Comparison of ENCODE assay signal across 15 cellular contexts in the genomic region with DNA sequence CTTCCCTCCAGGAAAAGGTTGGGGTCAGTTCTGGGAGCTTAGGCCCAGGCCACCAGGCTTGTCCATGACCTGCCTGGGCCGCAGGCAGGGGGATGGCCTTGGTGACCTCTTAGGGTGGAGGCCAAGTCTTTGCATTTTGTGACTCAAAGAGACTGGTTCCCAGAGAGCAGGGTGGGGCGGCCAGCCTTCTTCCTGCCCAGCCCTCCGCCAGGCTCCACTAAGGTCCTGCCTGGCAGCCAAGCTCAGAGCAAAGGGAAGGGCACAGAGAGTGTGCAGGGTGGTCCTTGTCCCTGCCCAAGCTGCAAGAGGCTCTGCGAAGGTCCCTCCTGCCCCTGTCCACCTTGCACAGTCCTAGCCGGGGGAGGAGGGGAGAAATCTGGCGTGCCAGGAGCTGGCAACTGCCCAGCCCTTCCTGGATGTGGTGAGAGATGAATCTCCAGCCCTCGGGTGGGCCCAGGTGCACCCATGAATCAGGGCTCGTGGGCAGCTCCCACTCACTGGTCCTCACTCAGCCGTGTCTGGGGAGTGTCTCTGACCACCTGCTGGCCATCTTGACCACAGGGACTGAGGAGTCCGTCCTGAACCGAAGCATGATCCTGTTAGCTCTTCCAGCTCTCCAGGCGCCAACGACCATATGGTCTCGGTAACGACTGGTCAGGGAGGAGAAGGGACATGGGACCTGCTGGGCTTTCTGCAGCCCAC. TPM values are rescaled to one million over a fixed set of nuclear protein-coding genes. Genes with fewer than 3 reads are reported as not detected.
DNase-seq lines count a peak whose midpoint lies in the region; ATAC-seq, FAIRE-seq and TF ChIP-seq lines count a peak whose summit lies in the region.
"Had no signal": no experiment of that assay in that cellular context is flagged by ENCODE, and none has a peak within 500 bp of the region (broad histone marks: within the 10 kb centered on the region; RNA-seq: fewer than 3 reads in every experiment).

No MANE protein-coding gene starts in this region.

- POLR2A ChIA-PET in HCT116 (lab: Charles Lee), result no interaction called here

- no peak for ATAC-seq in HCT116
- ATAC-seq: sciatic nerve had no signal

- peaks cover 43 to 68% (median 53%) of the 10 kb centered on the region in 10 experiments for H3K4me1 ChIP-seq in BLaER1 treated with 17β-estradiol and CSF1 and Interleukin-3, amounts not matched to agents 10 nM and 100 nM
- peaks cover 2 to 32% of the 10 kb centered on the region in 2 experiments; a peak in 3 of 4 replicates for H3K4me1 ChIP-seq in HCT116 (ENCODE audit: control insufficient read depth in 1 of 2, insufficient read depth in 2 of 2, low read length in 2 of 2)

- no peaks in the 10 kb centered on the region for H3K9me3 Mint-ChIP-seq in activated T-helper 2 cell treated with anti-CD3 and anti-CD28 coated beads, Interferon-gamma antibody, Interleukin-2, Interleukin-4, amounts not matched to agents 10 μg/mL and 5 μg/mL and 100 μg/mL, durations not matched to agents 14 hours and 24 hours and 36 hours
- no peaks in the 10 kb centered on the region for H3K9me3 Mint-ChIP-seq in activated T-helper 1 cell treated with anti-CD3 and anti-CD28 coated beads, Interleukin-12 subunit alpha, Interleukin-12 subunit beta, Interleukin-2, Interleukin-4 antibody, amounts not matched to agents 30 ng/mL and 10 ng/mL and 1 ng/mL, durations not matched to agents 14 hours and 24 hours and 36 hours
- H3K9me3 Mint-ChIP-seq: WTC11 had no signal

- no peak for TF ChIP-seq POLR2A in HCT116 (IDR thresholded peaks at IDR 0.05; ENCODE audit: borderline replicate concordance, extremely low read depth, insufficient read depth, insufficient read length)

- CTCF ChIA-PET in HCT116 (lab: Charles Lee), result interaction anchor here (1.0 to 2.0 kb wide), 4 partner anchors 9 to 93 kb away, joined by 3 to 8 read pairs (median 6); partner anchors contain the start of gene PAXX

- peak; percentile 55 for FAIRE-seq in bronchial epithelial cell (lab: Jason Lieb, UNC)

- no peak for DNase-seq in HCT116 (ENCODE audit: low read depth, low spot score)
- DNase-seq in bronchial epithelial cell (ENCODE audit: low read depth), result peak; percentile 15
- DNase-seq in left kidney (ENCODE audit: low read depth, low spot score), result peak; percentile 41
- DNase-seq in activated T-helper 2 cell treated with anti-CD3 and anti-CD28 coated beads, Interferon-gamma antibody, Interleukin-2, Interleukin-4, amounts not matched to agents 10 μg/mL and 5 μg/mL and 100 μg/mL, durations not matched to agents 14 hours and 24 hours and 36 hours (ENCODE audit: low spot score), result no peak
- no peak for DNase-seq in anterior cingulate cortex (lab: John Stamatoyannopoulos, UW)
- DNase-seq in NCI-H1436 treated with DMSO at 0.1 percent for 48 hours (lab: John Stamatoyannopoulos, UW), result no peak
- no peak for DNase-seq in activated T-helper 1 cell treated with anti-CD3 and anti-CD28 coated beads, Interleukin-12 subunit alpha, Interleukin-12 subunit beta, Interleukin-2, Interleukin-4 antibody, amounts not matched to agents 30 ng/mL and 10 ng/mL and 1 ng/mL, durations not matched to agents 14 hours and 24 hours and 36 hours (ENCODE audit: low spot score)
- DNase-seq: NCI-H146, NCI-H526 treated with DMSO at 0.1 percent for 48 hours had no signal

- peak overlapping the region in 5 of 11 experiments; percentile 2 to 45 (median 16); a peak in 5 of 22 replicates for H3K9ac ChIP-seq in BLaER1 treated with 17β-estradiol and CSF1 and Interleukin-3, amounts not matched to agents 10 nM and 100 nM
- no peak overlapping the region for H3K9ac ChIP-seq in HCT116 (ENCODE audit: low read length)

- H3K27ac ChIP-seq in BLaER1 treated with 17β-estradiol and CSF1 and Interleukin-3, amounts not matched to agents 10 nM and 100 nM, result peak overlapping the region in 3 of 11 experiments; percentile 32 to 41 (median 35); a peak in 4 of 22 replicates
- no peak overlapping the region; the same call in 1 of the 2 replicates for H3K27ac ChIP-seq in HCT116 (ENCODE audit: low read depth, low read length)
- H3K27ac ChIP-seq: C4-2B, cardiac muscle cell, SJCRH30 had no signal

- H3K9me3 ChIP-seq in BLaER1 treated with 17β-estradiol and CSF1 and Interleukin-3, amounts not matched to agents 10 nM and 100 nM (replicated peaks in 1 of 11), result no peaks in the 10 kb centered on the region
- H3K9me3 ChIP-seq in HCT116 (ENCODE audit: control insufficient read depth in 1 of 2, insufficient read depth in 1 of 2, low read depth in 1 of 2, low read length in 2 of 2), result no peaks in the 10 kb centered on the region
- H3K9me3 ChIP-seq: SJCRH30 had no signal

- H3K79me2 ChIP-seq in HCT116 (ENCODE audit: insufficient read depth, low read length), result no peaks in the 10 kb centered on the region

- H3K27ac Mint-ChIP-seq in activated T-helper 2 cell treated with anti-CD3 and anti-CD28 coated beads, Interferon-gamma antibody, Interleukin-2, Interleukin-4, amounts not matched to agents 10 μg/mL and 5 μg/mL and 100 μg/mL, durations not matched to agents 14 hours and 24 hours and 36 hours, result no peak overlapping the region
- no peak overlapping the region for H3K27ac Mint-ChIP-seq in activated T-helper 1 cell treated with anti-CD3 and anti-CD28 coated beads, Interleukin-12 subunit alpha, Interleukin-12 subunit beta, Interleukin-2, Interleukin-4 antibody, amounts not matched to agents 30 ng/mL and 10 ng/mL and 1 ng/mL, durations not matched to agents 14 hours and 24 hours and 36 hours
- H3K27ac Mint-ChIP-seq: WTC11 had no signal

- intact Hi-C loops in HCT116 (cut with micrococcal nuclease), result no loop called here
- intact Hi-C loops in activated T-helper 2 cell treated with anti-CD3 and anti-CD28 coated beads, Interferon-gamma antibody, Interleukin-2, Interleukin-4, amounts not matched to agents 10 μg/mL and 5 μg/mL and 100 μg/mL, durations not matched to agents 14 hours and 24 hours and 36 hours (cut with micrococcal nuclease), result loop anchor here (10.0 kb wide), 1 partner anchor 480 kb away; the partner anchor contains the start of gene NSMF
- intact Hi-C loops in activated T-helper 1 cell treated with anti-CD3 and anti-CD28 coated beads, Interleukin-12 subunit alpha, Interleukin-12 subunit beta, Interleukin-2, Interleukin-4 antibody, amounts not matched to agents 30 ng/mL and 10 ng/mL and 1 ng/mL, durations not matched to agents 14 hours and 24 hours and 36 hours (cut with micrococcal nuclease), result no loop called here

- TF ChIP-seq CTCF in HCT116 (IDR thresholded peaks at IDR 0.05 in 2 of 3, conservative IDR thresholded peaks at IDR 0.05 in 1 of 3; ENCODE audit: borderline replicate concordance in 1 of 3, insufficient read depth in 1 of 3, low read depth in 2 of 3, low read length in 2 of 3) (no peak), bronchial epithelial cell (IDR thresholded peaks at IDR 0.05; ENCODE audit: insufficient read depth, low read length, severe bottlenecking) (no peak)

- H3K27me3 ChIP-seq in BLaER1 treated with 17β-estradiol and CSF1 and Interleukin-3, amounts not matched to agents 10 nM and 100 nM, result no peaks in the 10 kb centered on the region
- H3K27me3 ChIP-seq in HCT116 (ENCODE audit: insufficient read depth, low read length), result no peaks in the 10 kb centered on the region
- no peaks in the 10 kb centered on the region for H3K27me3 ChIP-seq in bronchial epithelial cell (ENCODE audit: control insufficient read depth, insufficient read depth, low read length)

- no TSS peak for BruUV-seq in HCT116 (replicated peaks; lab: Mats Ljungman, UMichigan)

- H3K4me3 Mint-ChIP-seq in activated T-helper 2 cell treated with anti-CD3 and anti-CD28 coated beads, Interferon-gamma antibody, Interleukin-2, Interleukin-4, amounts not matched to agents 10 μg/mL and 5 μg/mL and 100 μg/mL, durations not matched to agents 14 hours and 24 hours and 36 hours (ENCODE audit: low read depth), result no peak overlapping the region
- H3K4me3 Mint-ChIP-seq in activated T-helper 1 cell treated with anti-CD3 and anti-CD28 coated beads, Interleukin-12 subunit alpha, Interleukin-12 subunit beta, Interleukin-2, Interleukin-4 antibody, amounts not matched to agents 30 ng/mL and 10 ng/mL and 1 ng/mL, durations not matched to agents 14 hours and 24 hours and 36 hours, result no peak overlapping the region
- H3K4me3 Mint-ChIP-seq: WTC11 had no signal

- peaks cover 7% of the 10 kb centered on the region for H3K4me1 Mint-ChIP-seq in activated T-helper 2 cell treated with anti-CD3 and anti-CD28 coated beads, Interferon-gamma antibody, Interleukin-2, Interleukin-4, amounts not matched to agents 10 μg/mL and 5 μg/mL and 100 μg/mL, durations not matched to agents 14 hours and 24 hours and 36 hours (ENCODE audit: low read depth)
- H3K4me1 Mint-ChIP-seq in activated T-helper 1 cell treated with anti-CD3 and anti-CD28 coated beads, Interleukin-12 subunit alpha, Interleukin-12 subunit beta, Interleukin-2, Interleukin-4 antibody, amounts not matched to agents 30 ng/mL and 10 ng/mL and 1 ng/mL, durations not matched to agents 14 hours and 24 hours and 36 hours (ENCODE audit: low read depth), result peaks cover 6% of the 10 kb centered on the region

- H2AFZ ChIP-seq in HCT116 (ENCODE audit: low read depth, low read length, poor library complexity, severe bottlenecking), result no peak overlapping the region

- no peaks in the 10 kb centered on the region; a peak in 2 of 22 replicates for H4K20me1 ChIP-seq in BLaER1 treated with 17β-estradiol and CSF1 and Interleukin-3, amounts not matched to agents 10 nM and 100 nM
- no peaks in the 10 kb centered on the region for H4K20me1 ChIP-seq in HCT116 (ENCODE audit: insufficient read depth)

- H3K4me2 ChIP-seq in BLaER1 treated with 17β-estradiol and CSF1 and Interleukin-3, amounts not matched to agents 10 nM and 100 nM, result peak overlapping the region; percentile 68 to 92 (median 77)
- peak overlapping the region; percentile 32 for H3K4me2 ChIP-seq in HCT116 (ENCODE audit: low read length)

- RAD21 ChIA-PET in HCT116 (lab: Charles Lee; ENCODE audit: low non-redundant PET in 1 of 2, low total read pairs in 2 of 2, uncharacterized antibody in 2 of 2, unreplicated experiment in 2 of 2), result no interaction called here

- H3K27me3 Mint-ChIP-seq in activated T-helper 2 cell treated with anti-CD3 and anti-CD28 coated beads, Interferon-gamma antibody, Interleukin-2, Interleukin-4, amounts not matched to agents 10 μg/mL and 5 μg/mL and 100 μg/mL, durations not matched to agents 14 hours and 24 hours and 36 hours (ENCODE audit: low read depth), result no peaks in the 10 kb centered on the region
- peaks cover 9% of the 10 kb centered on the region for H3K27me3 Mint-ChIP-seq in activated T-helper 1 cell treated with anti-CD3 and anti-CD28 coated beads, Interleukin-12 subunit alpha, Interleukin-12 subunit beta, Interleukin-2, Interleukin-4 antibody, amounts not matched to agents 30 ng/mL and 10 ng/mL and 1 ng/mL, durations not matched to agents 14 hours and 24 hours and 36 hours (ENCODE audit: insufficient read depth)

- no peaks in the 10 kb centered on the region for H3K36me3 Mint-ChIP-seq in activated T-helper 2 cell treated with anti-CD3 and anti-CD28 coated beads, Interferon-gamma antibody, Interleukin-2, Interleukin-4, amounts not matched to agents 10 μg/mL and 5 μg/mL and 100 μg/mL, durations not matched to agents 14 hours and 24 hours and 36 hours (ENCODE audit: low read depth)
- H3K36me3 Mint-ChIP-seq in activated T-helper 1 cell treated with anti-CD3 and anti-CD28 coated beads, Interleukin-12 subunit alpha, Interleukin-12 subunit beta, Interleukin-2, Interleukin-4 antibody, amounts not matched to agents 30 ng/mL and 10 ng/mL and 1 ng/mL, durations not matched to agents 14 hours and 24 hours and 36 hours (ENCODE audit: low read depth), result no peaks in the 10 kb centered on the region
- H3K36me3 Mint-ChIP-seq: WTC11 had no signal

- TF ChIP-seq RAD21 in HCT116 (IDR thresholded peaks at IDR 0.05; ENCODE audit: low read depth), result no peak

- no peaks in the 10 kb centered on the region for H3K36me3 ChIP-seq in BLaER1 treated with 17β-estradiol and CSF1 and Interleukin-3, amounts not matched to agents 10 nM and 100 nM
- H3K36me3 ChIP-seq in HCT116 (ENCODE audit: control insufficient read depth in 1 of 2, insufficient read depth in 2 of 2, low read length in 2 of 2) (no peaks in the 10 kb centered on the region), bronchial epithelial cell (ENCODE audit: control insufficient read depth, insufficient read depth, low read length) (no peaks in the 10 kb centered on the region)
- H3K36me3 ChIP-seq: cardiac muscle cell, SJCRH30 had no signal

- H3K4me3 ChIP-seq in BLaER1 treated with 17β-estradiol and CSF1 and Interleukin-3, amounts not matched to agents 10 nM and 100 nM, result no peak overlapping the region
- no peak overlapping the region for H3K4me3 ChIP-seq in HCT116 (replicated peaks in 1 of 2; ENCODE audit: low read depth in 1 of 2, low read length in 2 of 2)
- H3K4me3 ChIP-seq in bronchial epithelial cell (ENCODE audit: low read depth, low read length), result no peak overlapping the region
- H3K4me3 ChIP-seq: cardiac muscle cell, SJCRH30 had no signal

- no peaks in the 10 kb centered on the region for H3K9me2 ChIP-seq in HCT116 (ENCODE audit: insufficient read depth)

RNA-seq across cellular contexts. Expression of gene PTGDS, which starts 2.3 kb away (rescaled TPM):
- 3.1 TPM for total RNA-seq in HCT116 (2021; ENCODE audit: unreplicated experiment)
- polyA plus RNA-seq in HCT116 (2012), result 0.61 and 1.3 TPM in 2 replicates
- 0.26 TPM in 2 replicates for total RNA-seq in bronchial epithelial cell
- total RNA-seq in activated T-helper 2 cell treated with anti-CD3 and anti-CD28 coated beads, Interferon-gamma antibody, Interleukin-2, Interleukin-4, amounts not matched to agents 10 μg/mL and 5 μg/mL and 100 μg/mL, durations not matched to agents 14 hours and 24 hours and 36 hours, result not detected in 2 replicates
- total RNA-seq in activated T-helper 1 cell treated with anti-CD3 and anti-CD28 coated beads, Interleukin-12 subunit alpha, Interleukin-12 subunit beta, Interleukin-2, Interleukin-4 antibody, amounts not matched to agents 30 ng/mL and 10 ng/mL and 1 ng/mL, durations not matched to agents 14 hours and 24 hours and 36 hours, result 0.36 TPM in 1 of 2 replicates, not detected in the other
- total RNA-seq: SJCRH30 had no signal

RNA-seq across cellular contexts. Expression of gene LCNL1, which starts 7.8 kb away (rescaled TPM):
- total RNA-seq in HCT116 (2021; ENCODE audit: unreplicated experiment) (0.44 TPM), bronchial epithelial cell (not detected in 2 replicates)
- polyA plus RNA-seq in HCT116 (2012), result 0.25 and 0.41 TPM in 2 replicates
- not detected in 2 replicates for total RNA-seq in activated T-helper 2 cell treated with anti-CD3 and anti-CD28 coated beads, Interferon-gamma antibody, Interleukin-2, Interleukin-4, amounts not matched to agents 10 μg/mL and 5 μg/mL and 100 μg/mL, durations not matched to agents 14 hours and 24 hours and 36 hours
- total RNA-seq in activated T-helper 1 cell treated with anti-CD3 and anti-CD28 coated beads, Interleukin-12 subunit alpha, Interleukin-12 subunit beta, Interleukin-2, Interleukin-4 antibody, amounts not matched to agents 30 ng/mL and 10 ng/mL and 1 ng/mL, durations not matched to agents 14 hours and 24 hours and 36 hours, result not detected in 2 replicates
- total RNA-seq: SJCRH30 had no signal
- polyA plus RNA-seq: cardiac muscle cell had no signal

RNA-seq across cellular contexts. Expression of gene PAXX, which starts 17.2 kb away (rescaled TPM):
- total RNA-seq in HCT116 (2021; ENCODE audit: unreplicated experiment), result 89.0 TPM
- polyA plus RNA-seq in HCT116 (2012), result 57.8 and 80.5 TPM in 2 replicates
- total RNA-seq in bronchial epithelial cell, result 10.0 and 11.5 TPM in 2 replicates
- total RNA-seq in activated T-helper 2 cell treated with anti-CD3 and anti-CD28 coated beads, Interferon-gamma antibody, Interleukin-2, Interleukin-4, amounts not matched to agents 10 μg/mL and 5 μg/mL and 100 μg/mL, durations not matched to agents 14 hours and 24 hours and 36 hours, result 60.5 and 72.6 TPM in 2 replicates
- total RNA-seq in activated T-helper 1 cell treated with anti-CD3 and anti-CD28 coated beads, Interleukin-12 subunit alpha, Interleukin-12 subunit beta, Interleukin-2, Interleukin-4 antibody, amounts not matched to agents 30 ng/mL and 10 ng/mL and 1 ng/mL, durations not matched to agents 14 hours and 24 hours and 36 hours, result 79.4 and 84.5 TPM in 2 replicates

RNA-seq across cellular contexts. Expression of gene CLIC3, which starts 21.4 kb away (rescaled TPM):
- total RNA-seq in HCT116 (2021; ENCODE audit: unreplicated experiment) (8.4 TPM), bronchial epithelial cell (2.1 and 28.8 TPM in 2 replicates)
- 14.0 and 15.3 TPM in 2 replicates for polyA plus RNA-seq in HCT116 (2012)
- total RNA-seq in activated T-helper 2 cell treated with anti-CD3 and anti-CD28 coated beads, Interferon-gamma antibody, Interleukin-2, Interleukin-4, amounts not matched to agents 10 μg/mL and 5 μg/mL and 100 μg/mL, durations not matched to agents 14 hours and 24 hours and 36 hours, result not detected in 2 replicates
- not detected in 2 replicates for total RNA-seq in activated T-helper 1 cell treated with anti-CD3 and anti-CD28 coated beads, Interleukin-12 subunit alpha, Interleukin-12 subunit beta, Interleukin-2, Interleukin-4 antibody, amounts not matched to agents 30 ng/mL and 10 ng/mL and 1 ng/mL, durations not matched to agents 14 hours and 24 hours and 36 hours
- total RNA-seq: cardiac muscle cell had no signal

RNA-seq across cellular contexts. Expression of gene LCN12, which starts 22.9 kb away (rescaled TPM):
- total RNA-seq in HCT116 (2021; ENCODE audit: unreplicated experiment) (4.2 TPM), bronchial epithelial cell (0.13 TPM in 1 of 2 replicates, not detected in the other)
- 1.4 and 2.0 TPM in 2 replicates for polyA plus RNA-seq in HCT116 (2012)
- total RNA-seq in activated T-helper 2 cell treated with anti-CD3 and anti-CD28 coated beads, Interferon-gamma antibody, Interleukin-2, Interleukin-4, amounts not matched to agents 10 μg/mL and 5 μg/mL and 100 μg/mL, durations not matched to agents 14 hours and 24 hours and 36 hours, result 2.0 and 2.1 TPM in 2 replicates
- total RNA-seq in activated T-helper 1 cell treated with anti-CD3 and anti-CD28 coated beads, Interleukin-12 subunit alpha, Interleukin-12 subunit beta, Interleukin-2, Interleukin-4 antibody, amounts not matched to agents 30 ng/mL and 10 ng/mL and 1 ng/mL, durations not matched to agents 14 hours and 24 hours and 36 hours, result 1.8 and 1.9 TPM in 2 replicates
- total RNA-seq: SJCRH30 had no signal

Comparison
In these comparisons a context has a peak if more than half of its experiments do, and no peak if none do; other contexts are left out.
1. DNase-seq: peak in bronchial epithelial cell (single experiment) and left kidney (single experiment); none in HCT116 (single experiment), activated T-helper 2 cell treated with anti-CD3 and anti-CD28 coated beads, Interferon-gamma antibody, Interleukin-2, Interleukin-4, amounts not matched to agents 10 μg/mL and 5 μg/mL and 100 μg/mL, durations not matched to agents 14 hours and 24 hours and 36 hours (single experiment), anterior cingulate cortex (0 of 58), NCI-H1436 treated with DMSO at 0.1 percent for 48 hours (single experiment) and activated T-helper 1 cell treated with anti-CD3 and anti-CD28 coated beads, Interleukin-12 subunit alpha, Interleukin-12 subunit beta, Interleukin-2, Interleukin-4 antibody, amounts not matched to agents 30 ng/mL and 10 ng/mL and 1 ng/mL, durations not matched to agents 14 hours and 24 hours and 36 hours (single experiment).